In the genomic region with DNA sequence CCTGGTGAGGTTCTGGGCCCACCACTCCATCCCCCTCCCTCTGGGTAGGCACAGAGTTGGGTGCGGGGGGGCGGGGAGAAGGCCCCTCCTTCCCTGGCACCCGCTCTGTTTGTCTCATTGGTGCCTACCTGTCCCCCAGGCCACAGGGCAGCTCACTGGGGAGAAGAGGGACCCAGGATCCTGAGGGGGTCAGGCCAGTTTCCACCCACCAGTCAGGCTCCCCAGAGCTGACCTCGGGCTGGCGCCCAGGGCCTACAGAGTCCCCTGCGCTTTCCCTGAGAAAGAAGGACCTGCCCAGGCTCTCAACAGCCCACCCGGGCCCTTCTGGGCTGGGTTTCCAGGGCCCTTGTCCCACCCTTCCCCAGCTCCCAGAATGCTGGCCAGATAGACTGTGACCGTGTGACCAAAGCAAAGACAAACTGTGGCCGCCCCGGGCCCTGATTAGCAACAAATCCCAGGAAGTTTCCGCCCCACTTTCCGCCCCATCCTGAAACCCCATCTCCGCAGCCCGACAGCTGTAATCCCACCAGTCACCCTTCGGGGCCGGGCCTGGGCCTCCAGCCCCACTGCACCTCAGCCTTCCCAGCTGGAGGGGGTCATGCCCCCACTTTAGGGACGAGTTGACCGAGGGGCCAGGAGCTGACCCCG, we compare ENCODE assay signal across 15 cellular contexts.
"Had no signal": no experiment of that assay in that cellular context is flagged by ENCODE, and none has a peak within 500 bp of the region (broad histone marks: within the 10 kb centered on the region; RNA-seq: fewer than 3 reads in every experiment).

No MANE protein-coding gene starts in this region.

- H3K4me1 ChIP-seq: pancreas had no signal

- DNase-seq: activated CD4-positive, alpha-beta T cell treated with anti-CD3 and anti-CD28 coated beads, Interleukin-2, amount 50 U/mL, for 48 hours; activated gamma-delta T cell; activated naive CD8-positive, alpha-beta T cell treated with anti-CD3 and anti-CD28 coated beads, Interleukin-2, amount 10 ng/mL, durations not matched to agents 7 days and 5 days; activated T-cell treated with anti-CD3 and anti-CD28 coated beads, Interleukin-2, amount 50 U/mL, for 48 hours; islet precursor cell; left ventricle myocardium superior; mesendoderm; pancreas; stimulated activated CD4-positive, alpha-beta T cell treated with anti-CD3 and anti-CD28 coated beads, Interleukin-4, amount 100 ng/mL, for 4 hours; T-helper 2 cell had no signal

- H3K9me3 ChIP-seq: ascending aorta, gastroesophageal sphincter, pancreas had no signal

- H3K27ac ChIP-seq: ascending aorta, gastroesophageal sphincter, pancreas had no signal

- H3K27ac Mint-ChIP-seq: activated naive CD8-positive, alpha-beta T cell treated with anti-CD3 and anti-CD28 coated beads, Interleukin-2, amount 10 ng/mL, durations not matched to agents 7 days and 5 days had no signal

- H3K36me3 ChIP-seq: ascending aorta, gastroesophageal sphincter, pancreas had no signal

- H3K36me3 Mint-ChIP-seq: activated naive CD8-positive, alpha-beta T cell treated with anti-CD3 and anti-CD28 coated beads, Interleukin-2, amount 10 ng/mL, durations not matched to agents 7 days and 5 days had no signal

- H3K4me3 ChIP-seq: ascending aorta, gastroesophageal sphincter, pancreas, skin epidermis had no signal

- H3K27me3 ChIP-seq: ascending aorta, pancreas had no signal

- ATAC-seq: activated CD4-positive, CD25-positive, alpha-beta regulatory T cell treated with anti-CD3 and anti-CD28 coated beads, Interleukin-2, amount 50 U/mL, for 24 hours; gastroesophageal sphincter; left ventricle myocardium superior had no signal

- H3K4me3 Mint-ChIP-seq: activated naive CD8-positive, alpha-beta T cell treated with anti-CD3 and anti-CD28 coated beads, Interleukin-2, amount 10 ng/mL, durations not matched to agents 7 days and 5 days; neural crest cell had no signal

- H3K9me3 Mint-ChIP-seq: activated naive CD8-positive, alpha-beta T cell treated with anti-CD3 and anti-CD28 coated beads, Interleukin-2, amount 10 ng/mL, durations not matched to agents 7 days and 5 days; neural crest cell had no signal
